In the genomic region with DNA sequence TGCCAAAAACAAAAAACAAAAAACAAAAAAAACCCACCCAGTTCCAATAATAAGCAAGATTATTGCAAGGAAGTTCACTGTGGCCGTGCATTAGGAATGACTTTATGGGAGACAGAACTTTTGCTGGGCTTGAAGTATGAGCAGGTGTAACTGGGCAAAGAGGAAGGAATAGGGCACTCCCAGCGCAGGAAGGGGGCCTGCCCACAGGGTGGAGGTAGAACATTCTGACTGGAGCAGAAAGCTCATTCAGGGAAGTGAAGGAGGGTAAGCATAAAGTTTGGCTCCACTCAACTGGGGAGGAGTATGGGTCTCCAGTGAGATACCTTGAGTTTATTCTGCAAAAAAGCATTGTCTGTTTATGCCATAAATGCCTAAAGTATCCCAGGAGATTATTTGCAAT, we compare ENCODE assay signal across 14 cellular contexts. TPM values are rescaled to one million over a fixed set of nuclear protein-coding genes. Genes with fewer than 3 reads are reported as not detected.
DNase-seq lines count a peak whose midpoint lies in the region; ATAC-seq and TF ChIP-seq lines count a peak whose summit lies in the region.
"Had no signal": no experiment of that assay in that cellular context is flagged by ENCODE, and none has a peak within 500 bp of the region (broad histone marks: within the 10 kb centered on the region; RNA-seq: fewer than 3 reads in every experiment).

No MANE protein-coding gene starts in this region.

- H3K36me3 ChIP-seq in endodermal cell (ENCODE audit: control insufficient read depth, insufficient read depth, low read length) (no peaks in the 10 kb centered on the region), testis (ENCODE audit: low read depth, missing control alignments) (no peaks in the 10 kb centered on the region)

- H3K9me3 ChIP-seq in endodermal cell (ENCODE audit: control insufficient read depth, low read length) (no peaks in the 10 kb centered on the region), testis (no peaks in the 10 kb centered on the region)

- H3K36me3 Mint-ChIP-seq in activated CD8-positive, alpha-beta T cell treated with anti-CD3 and anti-CD28 coated beads for 36 hours (ENCODE audit: low read depth) = no peaks in the 10 kb centered on the region
- no peaks in the 10 kb centered on the region for H3K36me3 Mint-ChIP-seq in activated CD8-positive, alpha-beta T cell treated with anti-CD3 and anti-CD28 coated beads, Interleukin-2, amount 10 ng/mL, durations not matched to agents 7 days and 5 days (ENCODE audit: low read depth)
- H3K36me3 Mint-ChIP-seq in endodermal cell (ENCODE audit: low read depth) = no peaks in the 10 kb centered on the region

- 38 to 54% methylated on average over 1 to 2 of the region's 2 CpGs for WGBS in endodermal cell (ENCODE audit: insufficient coverage in 1 of 2, insufficient read length in 1 of 2), 2 experiments
- 83 to 93% methylated on average over 2 of the region's 2 CpGs for WGBS in testis, 2 donors

- H3K27me3 Mint-ChIP-seq in activated CD8-positive, alpha-beta T cell treated with anti-CD3 and anti-CD28 coated beads for 36 hours = peaks cover 4% of the 10 kb centered on the region
- H3K27me3 Mint-ChIP-seq in activated CD8-positive, alpha-beta T cell treated with anti-CD3 and anti-CD28 coated beads, Interleukin-2, amount 10 ng/mL, durations not matched to agents 7 days and 5 days (ENCODE audit: low read depth) = peaks cover 9% of the 10 kb centered on the region
- H3K27me3 Mint-ChIP-seq in endodermal cell (ENCODE audit: insufficient read depth) = no peaks in the 10 kb centered on the region

- DNase-seq in activated CD8-positive, alpha-beta T cell treated with anti-CD3 and anti-CD28 coated beads for 36 hours = peak; percentile 2
- no peak for DNase-seq in activated CD8-positive, alpha-beta T cell treated with anti-CD3 and anti-CD28 coated beads, Interleukin-2, amount 10 ng/mL, durations not matched to agents 7 days and 5 days
- DNase-seq in NCI-H526 (lab: John Stamatoyannopoulos, UW) = peak; percentile 3 to 46
- peak; percentile 85 for DNase-seq in endodermal cell
- peak; percentile 33 for DNase-seq in testis
- DNase-seq in stimulated activated CD4-positive, alpha-beta T cell treated with anti-CD3 and anti-CD28 coated beads, Interleukin-4, amount 100 ng/mL, for 4 hours = no peak
- DNase-seq: NCI-H1105 treated with DMSO at 0.1 percent for 48 hours, substantia nigra had no signal

- H3K4me3 Mint-ChIP-seq in activated CD8-positive, alpha-beta T cell treated with anti-CD3 and anti-CD28 coated beads for 36 hours = no peak overlapping the region
- H3K4me3 Mint-ChIP-seq in activated CD8-positive, alpha-beta T cell treated with anti-CD3 and anti-CD28 coated beads, Interleukin-2, amount 10 ng/mL, durations not matched to agents 7 days and 5 days = no peak overlapping the region
- no peak overlapping the region for H3K4me3 Mint-ChIP-seq in endodermal cell

- no peak overlapping the region for H3K27ac Mint-ChIP-seq in activated CD8-positive, alpha-beta T cell treated with anti-CD3 and anti-CD28 coated beads for 36 hours
- H3K27ac Mint-ChIP-seq in activated CD8-positive, alpha-beta T cell treated with anti-CD3 and anti-CD28 coated beads, Interleukin-2, amount 10 ng/mL, durations not matched to agents 7 days and 5 days = no peak overlapping the region
- no peak overlapping the region for H3K27ac Mint-ChIP-seq in endodermal cell

- no peaks in the 10 kb centered on the region for H3K4me1 Mint-ChIP-seq in activated CD8-positive, alpha-beta T cell treated with anti-CD3 and anti-CD28 coated beads for 36 hours (ENCODE audit: low read depth)
- H3K4me1 Mint-ChIP-seq in activated CD8-positive, alpha-beta T cell treated with anti-CD3 and anti-CD28 coated beads, Interleukin-2, amount 10 ng/mL, durations not matched to agents 7 days and 5 days (ENCODE audit: low read depth) = no peaks in the 10 kb centered on the region
- H3K4me1 Mint-ChIP-seq in endodermal cell = peaks cover 7% of the 10 kb centered on the region

- intact Hi-C loops in activated CD8-positive, alpha-beta T cell treated with anti-CD3 and anti-CD28 coated beads for 36 hours (cut with micrococcal nuclease) = no loop called here
- intact Hi-C loops in testis (cut with DNase I; ENCODE audit: low total_unique reads) = no loop called here

- POLR2A ChIA-PET in activated CD8-positive, alpha-beta T cell treated with anti-CD3 and anti-CD28 coated beads for 36 hours (lab: Charles Lee) = no interaction called here
- POLR2A ChIA-PET in activated CD8-positive, alpha-beta T cell treated with anti-CD3 and anti-CD28 coated beads, Interleukin-2, amount 10 ng/mL, durations not matched to agents 7 days and 5 days (lab: Charles Lee) = no interaction called here

- TF ChIP-seq CTCF in activated CD8-positive, alpha-beta T cell treated with anti-CD3 and anti-CD28 coated beads for 36 hours (IDR thresholded peaks at IDR 0.05) = no peak
- TF ChIP-seq CTCF in endodermal cell (conservative IDR thresholded peaks at IDR 0.05) (peak; percentile 81), testis (IDR thresholded peaks at IDR 0.05) (no peak)

- CTCF ChIA-PET in activated CD8-positive, alpha-beta T cell treated with anti-CD3 and anti-CD28 coated beads for 36 hours (lab: Charles Lee) = no interaction called here
- CTCF ChIA-PET in activated CD8-positive, alpha-beta T cell treated with anti-CD3 and anti-CD28 coated beads, Interleukin-2, amount 10 ng/mL, durations not matched to agents 7 days and 5 days (lab: Charles Lee) = no interaction called here

- H3K9ac ChIP-seq in endodermal cell (ENCODE audit: extremely low read depth, low read length, poor library complexity, severe bottlenecking) = no peak overlapping the region

- no peak overlapping the region for H3K27ac ChIP-seq in endodermal cell (ENCODE audit: low read depth, low read length)
- no peak overlapping the region for H3K27ac ChIP-seq in testis

- no peak for TF ChIP-seq POLR2A in testis (IDR thresholded peaks at IDR 0.05)

- H3K4me3 ChIP-seq in endodermal cell (ENCODE audit: low read length) (no peak overlapping the region), testis (no peak overlapping the region)

- H3K27me3 ChIP-seq in endodermal cell (ENCODE audit: control insufficient read depth, insufficient read depth, low read length, poor library complexity, severe bottlenecking) = no peaks in the 10 kb centered on the region
- no peaks in the 10 kb centered on the region for H3K27me3 ChIP-seq in testis

- no peaks in the 10 kb centered on the region for H3K4me1 ChIP-seq in endodermal cell (ENCODE audit: control insufficient read depth, insufficient read depth, low read length)
- H3K4me1 ChIP-seq in testis = peaks cover 15% of the 10 kb centered on the region

- no peak for ATAC-seq in activated CD8-positive, alpha-beta T cell treated with anti-CD3 and anti-CD28 coated beads for 36 hours
- no peak for ATAC-seq in activated CD8-positive, alpha-beta T cell treated with anti-CD3 and anti-CD28 coated beads, Interleukin-2, amount 10 ng/mL, durations not matched to agents 7 days and 5 days
- no peak for ATAC-seq in HG03196 (IDR thresholded peaks at IDR 0.05; ENCODE audit: unreplicated experiment)
- ATAC-seq in GM18502 (IDR thresholded peaks at IDR 0.05; ENCODE audit: poor library complexity, unreplicated experiment) = no peak
- ATAC-seq: activated CD4-positive, CD25-positive, alpha-beta regulatory T cell treated with anti-CD3 and anti-CD28 coated beads, Interleukin-2, amount 50 U/mL, for 24 hours; Right ventricle myocardium inferior had no signal

- no peaks in the 10 kb centered on the region for H3K9me3 Mint-ChIP-seq in activated CD8-positive, alpha-beta T cell treated with anti-CD3 and anti-CD28 coated beads for 36 hours
- no peaks in the 10 kb centered on the region for H3K9me3 Mint-ChIP-seq in activated CD8-positive, alpha-beta T cell treated with anti-CD3 and anti-CD28 coated beads, Interleukin-2, amount 10 ng/mL, durations not matched to agents 7 days and 5 days (ENCODE audit: insufficient read depth)
- H3K9me3 Mint-ChIP-seq in endodermal cell = no peaks in the 10 kb centered on the region

RNA-seq across cellular contexts. Expression of a gene that starts 42.1 kb away (rescaled TPM):
- total RNA-seq in activated CD8-positive, alpha-beta T cell treated with anti-CD3 and anti-CD28 coated beads for 36 hours = not detected
- not detected for total RNA-seq in activated CD8-positive, alpha-beta T cell treated with anti-CD3 and anti-CD28 coated beads, Interleukin-2, amount 10 ng/mL, durations not matched to agents 7 days and 5 days
- total RNA-seq in endodermal cell (1 to 10 TPM; 5.2 to 7.2 TPM), testis (100 to 1,000 TPM in 1 of 2 donors, 10 to 100 TPM in 1; 80.7 to 110 TPM)
- 5.9 TPM for polyA plus RNA-seq in endodermal cell (2013, experiment 1 of 2)
- 5.3 TPM for polyA plus RNA-seq in endodermal cell (2013, experiment 2 of 2)
- 42.7 TPM for polyA plus RNA-seq in testis (ENCODE audit: insufficient read depth, low read depth, low replicate concordance)
- total RNA-seq: lung microvascular endothelial cell had no signal
- polyA plus RNA-seq: BJ had no signal

Comparison
In these comparisons a context has a peak if more than half of its experiments do, and no peak if none do; other contexts are left out.
1. DNase-seq: peak in activated CD8-positive, alpha-beta T cell treated with anti-CD3 and anti-CD28 coated beads for 36 hours (single experiment), NCI-H526 (2 of 2), endodermal cell (single experiment) and testis (single experiment); none in activated CD8-positive, alpha-beta T cell treated with anti-CD3 and anti-CD28 coated beads, Interleukin-2, amount 10 ng/mL, durations not matched to agents 7 days and 5 days (single experiment) and stimulated activated CD4-positive, alpha-beta T cell treated with anti-CD3 and anti-CD28 coated beads, Interleukin-4, amount 100 ng/mL, for 4 hours (0 of 2).
2. RNA of a gene that starts 42.1 kb away (total RNA-seq): 80.7 to 110 TPM in testis; 5.2 to 7.2 TPM in endodermal cell, not detected in activated CD8-positive, alpha-beta T cell treated with anti-CD3 and anti-CD28 coated beads for 36 hours and not detected in activated CD8-positive, alpha-beta T cell treated with anti-CD3 and anti-CD28 coated beads, Interleukin-2, amount 10 ng/mL, durations not matched to agents 7 days and 5 days; every median in the first group is over 10 times any median in the second.